Comparison of ENCODE assay signal across 13 cellular contexts in the genomic region with DNA sequence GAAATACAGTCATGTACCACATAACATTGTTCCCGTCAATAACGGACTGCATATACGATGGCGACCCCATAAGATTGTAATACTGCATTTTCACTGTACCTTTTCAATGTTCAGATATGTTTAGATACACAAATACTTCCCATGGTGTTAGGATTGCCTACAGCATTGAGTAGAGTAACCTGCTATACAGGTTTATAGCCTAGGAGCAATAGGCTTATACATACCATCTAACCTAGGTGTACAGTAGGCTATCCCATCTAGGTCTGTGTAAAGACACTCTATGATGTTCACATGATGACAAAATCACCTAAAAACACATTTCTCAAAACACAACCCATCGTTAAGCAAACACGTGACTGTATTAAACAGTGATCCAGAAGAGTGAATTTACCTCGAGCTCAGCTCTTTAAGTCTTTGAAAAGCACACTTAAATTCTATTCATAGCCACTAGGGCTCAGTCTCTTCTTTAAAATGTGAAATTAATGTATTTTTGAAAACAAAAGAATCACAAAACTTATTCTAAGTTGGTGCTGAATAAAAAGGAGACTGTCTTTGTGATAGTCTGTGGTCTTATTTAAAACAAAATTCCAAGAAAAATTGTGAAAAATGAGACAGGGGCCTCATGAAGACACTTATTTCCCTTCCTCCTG.
"Had no signal": no experiment of that assay in that cellular context is flagged by ENCODE, and none has a peak within 500 bp of the region (broad histone marks: within the 10 kb centered on the region; RNA-seq: fewer than 3 reads in every experiment).

No MANE protein-coding gene starts in this region.

- H3K4me1 ChIP-seq: neural progenitor cell, pancreas, tibial nerve, vagina had no signal

- H3K9me3 Mint-ChIP-seq: activated naive CD4-positive, alpha-beta T cell treated with anti-CD3 and anti-CD28 coated beads for 36 hours had no signal

- H3K27me3 Mint-ChIP-seq: activated naive CD8-positive, alpha-beta T cell treated with anti-CD3 and anti-CD28 coated beads, Interleukin-2, amount 50 U/mL, for 24 hours; stimulated activated memory B cell treated with anti-CD40 and anti-IgM and Interleukin-4, amounts not matched to agents 10 μg/mL and 1 μg/mL and 100 μg/mL, for 72 hours had no signal

- H3K36me3 ChIP-seq: neural progenitor cell, pancreas, tibial nerve, vagina had no signal

- H3K27me3 ChIP-seq: neural progenitor cell, pancreas, tibial nerve, vagina had no signal

- DNase-seq: activated CD4-positive, CD25-positive, alpha-beta regulatory T cell treated with anti-CD3 and anti-CD28 coated beads, Interleukin-2, amount 50 U/mL, for 72 hours; activated naive CD4-positive, alpha-beta T cell treated with anti-CD3 and anti-CD28 coated beads for 36 hours; activated naive CD8-positive, alpha-beta T cell treated with anti-CD3 and anti-CD28 coated beads, Interleukin-2, amount 50 U/mL, for 24 hours; activated T-cell treated with anti-CD3 and anti-CD28 coated beads for 4 hours; aorta; hippocampal formation; mammary epithelial cell; pancreas had no signal

- H3K4me2 ChIP-seq: neural progenitor cell had no signal

- H3K36me3 Mint-ChIP-seq: neural progenitor cell; stimulated activated memory B cell treated with anti-CD40 and anti-IgM and Interleukin-4, amounts not matched to agents 10 μg/mL and 1 μg/mL and 100 μg/mL, for 72 hours had no signal

- H3K4me3 Mint-ChIP-seq: activated naive CD4-positive, alpha-beta T cell treated with anti-CD3 and anti-CD28 coated beads for 36 hours; activated naive CD8-positive, alpha-beta T cell treated with anti-CD3 and anti-CD28 coated beads, Interleukin-2, amount 50 U/mL, for 24 hours; neural progenitor cell; stimulated activated memory B cell treated with anti-CD40 and anti-IgM and Interleukin-4, amounts not matched to agents 10 μg/mL and 1 μg/mL and 100 μg/mL, for 72 hours had no signal

- ATAC-seq: activated naive CD8-positive, alpha-beta T cell treated with anti-CD3 and anti-CD28 coated beads, Interleukin-2, amount 50 U/mL, for 24 hours; left lobe of liver; pancreas; stimulated activated memory B cell treated with anti-CD40 and anti-IgM and Interleukin-4, amounts not matched to agents 10 μg/mL and 1 μg/mL and 100 μg/mL, for 72 hours had no signal

- H3K4me3 ChIP-seq: neural progenitor cell, pancreas, tibial nerve, vagina had no signal

- H3K27ac Mint-ChIP-seq: activated naive CD4-positive, alpha-beta T cell treated with anti-CD3 and anti-CD28 coated beads for 36 hours; activated naive CD8-positive, alpha-beta T cell treated with anti-CD3 and anti-CD28 coated beads, Interleukin-2, amount 50 U/mL, for 24 hours; neural progenitor cell; stimulated activated memory B cell treated with anti-CD40 and anti-IgM and Interleukin-4, amounts not matched to agents 10 μg/mL and 1 μg/mL and 100 μg/mL, for 72 hours had no signal

- H3K4me1 Mint-ChIP-seq: activated naive CD8-positive, alpha-beta T cell treated with anti-CD3 and anti-CD28 coated beads, Interleukin-2, amount 50 U/mL, for 24 hours; stimulated activated memory B cell treated with anti-CD40 and anti-IgM and Interleukin-4, amounts not matched to agents 10 μg/mL and 1 μg/mL and 100 μg/mL, for 72 hours had no signal

- H3K9me3 ChIP-seq: pancreas, vagina had no signal

- H3K27ac ChIP-seq: neural progenitor cell, pancreas, tibial nerve, vagina had no signal
